In genomic region chr10:11856678-11857077, GRCh38 we compare ENCODE assay signal across 1 cellular context.
TF ChIP-seq lines count a peak whose summit lies in the region.

No MANE protein-coding gene starts in this region.

TF ChIP-seq in IMR-90, 13 proteins besides CTCF, POLR2A, EP300 and RAD21 (continued from another document):
- TF ChIP-seq NFE2L2 (IDR thresholded peaks at IDR 0.05; ENCODE audit: low read depth, low read length) (no peak), MXI1 (IDR thresholded peaks at IDR 0.05; ENCODE audit: borderline replicate concordance, low read depth, low read length) (no peak), BHLHE40 (IDR thresholded peaks at IDR 0.05; ENCODE audit: low read depth, low read length) (no peak), MAFK (IDR thresholded peaks at IDR 0.05; ENCODE audit: low read depth, low read length) (no peak), CHD1 (IDR thresholded peaks at IDR 0.05; ENCODE audit: low read depth, low read length) (no peak), SMC3 (IDR thresholded peaks at IDR 0.05; ENCODE audit: low read depth, low read length) (no peak)
TF ChIP-seq in IMR-90: peak in this region for 0.
